Comparison of ENCODE assay signal across 9 cellular contexts in the genomic region with DNA sequence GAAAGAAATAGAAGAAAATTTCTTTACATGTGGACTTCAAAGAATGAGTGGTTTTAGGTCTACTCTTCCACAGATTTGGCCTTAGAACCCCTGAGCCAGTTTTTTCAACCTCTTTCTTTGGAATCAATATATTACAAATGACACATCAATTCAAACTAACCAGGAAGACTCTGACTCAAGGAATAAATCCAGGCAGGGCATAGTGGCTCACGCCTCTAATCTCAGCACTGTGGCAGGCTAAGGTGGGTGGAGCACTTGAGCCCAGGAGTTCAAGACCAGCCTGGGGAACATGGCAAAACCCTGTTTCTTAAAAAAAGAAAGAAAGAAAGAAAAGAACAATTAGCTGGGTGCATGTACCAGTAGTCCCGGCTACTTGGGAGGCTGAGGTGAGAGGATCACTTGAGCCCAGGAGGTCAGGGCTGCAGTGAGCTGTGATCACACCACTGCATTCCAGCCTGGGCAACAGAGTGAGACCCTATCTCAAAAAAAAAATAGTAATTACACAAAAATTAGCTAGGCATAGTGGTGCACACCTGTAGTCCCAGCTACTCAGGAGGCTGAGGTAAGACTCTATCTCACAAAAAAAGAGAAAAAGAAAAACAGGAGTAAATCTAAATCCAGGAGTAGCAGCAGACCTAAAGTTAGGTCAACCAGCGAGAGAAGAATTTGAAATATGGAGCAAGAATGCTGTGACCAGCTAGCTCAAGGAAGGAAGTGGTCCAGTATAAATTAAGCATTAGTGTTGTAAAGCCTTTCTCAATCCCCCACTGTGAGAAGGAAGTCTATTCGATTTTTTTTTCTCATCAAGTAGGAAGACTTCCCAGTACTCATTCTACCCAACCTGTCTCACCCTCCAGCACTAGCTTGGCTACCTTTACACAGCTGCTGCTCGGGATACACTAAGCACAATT. TPM values are rescaled to one million over a fixed set of nuclear protein-coding genes. Genes with fewer than 3 reads are reported as not detected.
A peak's percentile ranks its signal among the peaks of the same experiment; 100 is the strongest.
DNase-seq lines count a peak whose midpoint lies in the region; ATAC-seq and TF ChIP-seq lines count a peak whose summit lies in the region.
"Had no signal": no experiment of that assay in that cellular context is flagged by ENCODE, and none has a peak within 500 bp of the region (broad histone marks: within the 10 kb centered on the region; RNA-seq: fewer than 3 reads in every experiment).

No MANE protein-coding gene starts in this region.

- no peak for TF ChIP-seq CTCF in right atrium auricular region (IDR thresholded peaks at IDR 0.05)
- TF ChIP-seq CTCF in brain microvascular endothelial cell (IDR thresholded peaks at IDR 0.05; ENCODE audit: low read depth, low read length, missing control alignments): no peak
- TF ChIP-seq CTCF in mesothelial cell of epicardium (IDR thresholded peaks at IDR 0.05; ENCODE audit: unreplicated experiment): no peak

- ATAC-seq in Right ventricle myocardium superior (ENCODE audit: poor library complexity) (no peak), aorta (ENCODE audit: low FRiP score) (no peak), HG03108 (IDR thresholded peaks at IDR 0.05; ENCODE audit: unreplicated experiment) (no peak), GM21515 (IDR thresholded peaks at IDR 0.05; ENCODE audit: unreplicated experiment) (no peak), HG03196 (IDR thresholded peaks at IDR 0.05; ENCODE audit: unreplicated experiment) (no peak)

- H3K4me1 Mint-ChIP-seq in mesothelial cell of epicardium: peaks cover 50% of the 10 kb centered on the region

- H3K27ac Mint-ChIP-seq in mesothelial cell of epicardium: no peak overlapping the region

- H3K4me3 Mint-ChIP-seq in mesothelial cell of epicardium: peak overlapping the region; percentile 91

- in situ Hi-C loops in brain microvascular endothelial cell (cut with HindIII; ENCODE audit: low pct_ligation_motif_present, low sequenced_read_pairs): no loop called here

- H3K9me3 Mint-ChIP-seq in mesothelial cell of epicardium: no peaks in the 10 kb centered on the region

- H3K27me3 ChIP-seq in right atrium auricular region (no peaks in the 10 kb centered on the region), brain microvascular endothelial cell (replicated peaks) (no peaks in the 10 kb centered on the region), aorta (ENCODE audit: control insufficient read depth in 1 of 2, insufficient read depth in 2 of 2, low read length in 1 of 2) (no peaks in the 10 kb centered on the region)

- no peak for DNase-seq in right atrium auricular region (ENCODE audit: low spot score)
- no peak for DNase-seq in Right ventricle myocardium superior
- peak; percentile 44 for DNase-seq in brain microvascular endothelial cell
- DNase-seq in mesothelial cell of epicardium (ENCODE audit: low spot score in 2 of 2, unreplicated experiment in 2 of 2): no peak
- DNase-seq in aorta: no peak
- DNase-seq: NCI-H1105 treated with DMSO at 0.1 percent for 48 hours had no signal

- 15 to 16% methylated on average over 5 of the region's 5 CpGs for WGBS in aorta, 2 donors

- intact Hi-C loops in Right ventricle myocardium superior (cut with DNase I): loop anchor here (5.0 kb wide), 1 partner anchor 44 kb away; no protein-coding TSS in a partner anchor
- intact Hi-C loops in aorta (cut with DNase I): loop anchor here in 1 of 2 donors (1.0 to 5.0 kb wide), 2 partner anchors 26 to 54 kb away; no protein-coding TSS in a partner anchor

- peaks cover 4% of the 10 kb centered on the region for H3K27me3 Mint-ChIP-seq in mesothelial cell of epicardium (ENCODE audit: low read depth)

- H3K4me1 ChIP-seq in right atrium auricular region (peaks cover 0 to 66% of the 10 kb centered on the region in 2 donors), aorta (ENCODE audit: control insufficient read depth in 1 of 2, insufficient read depth in 2 of 2, low read length in 2 of 2) (peaks cover 1 to 3% of the 10 kb centered on the region in 2 donors)

- no peaks in the 10 kb centered on the region for H3K36me3 ChIP-seq in right atrium auricular region
- peaks cover 2% of the 10 kb centered on the region for H3K36me3 ChIP-seq in brain microvascular endothelial cell (replicated peaks)
- H3K36me3 ChIP-seq in aorta (ENCODE audit: control insufficient read depth in 1 of 2, insufficient read depth in 2 of 2, low read length in 1 of 2): no peaks in the 10 kb centered on the region

- no peaks in the 10 kb centered on the region for H3K9me3 ChIP-seq in right atrium auricular region
- no peaks in the 10 kb centered on the region for H3K9me3 ChIP-seq in aorta (ENCODE audit: control insufficient read depth, low read length)

- H3K4me3 ChIP-seq in right atrium auricular region (peak overlapping the region; percentile 56 to 63), brain microvascular endothelial cell (ENCODE audit: low read depth, low read length) (peak overlapping the region; percentile 63), aorta (ENCODE audit: low read length in 2 of 2) (peak overlapping the region; percentile 84 to 96)

- H3K27ac ChIP-seq in right atrium auricular region (peak overlapping the region; percentile 87 to 93), brain microvascular endothelial cell (peak overlapping the region; percentile 78), aorta (ENCODE audit: low read depth in 1 of 2, low read length in 2 of 2) (peak overlapping the region; percentile 95 to 97)

- no peaks in the 10 kb centered on the region for H3K36me3 Mint-ChIP-seq in mesothelial cell of epicardium

RNA-seq across cellular contexts. Expression of a gene that starts 1.9 kb away (rescaled TPM):
- total RNA-seq in right atrium auricular region: 100 to 1,000 TPM; 114 to 120 TPM
- total RNA-seq in Right ventricle myocardium superior: 127 TPM
- total RNA-seq in mesothelial cell of epicardium: 39.1 to 45.5 TPM (median 40.6 TPM) in 3 replicates
- 100 to 1,000 TPM; 119 to 310 TPM for total RNA-seq in aorta
- 10 to 100 TPM; 47.3 to 74.6 TPM for polyA plus RNA-seq in aorta

RNA-seq across cellular contexts. Expression of a gene that starts 30.4 kb away (rescaled TPM):
- total RNA-seq in right atrium auricular region (10 to 100 TPM; 19.8 to 27.6 TPM), Right ventricle myocardium superior (56.8 TPM), mesothelial cell of epicardium (67.2 to 70.9 TPM (median 69.7 TPM) in 3 replicates), aorta (10 to 100 TPM; 37.4 to 49.9 TPM)
- polyA plus RNA-seq in aorta: 10 to 100 TPM; 39.1 to 57.1 TPM
